Comparison of ENCODE assay signal across 9 cellular contexts in genomic region chr18:74498712-74499629, GRCh38. TPM values are rescaled to one million over a fixed set of nuclear protein-coding genes. Genes with fewer than 3 reads are reported as not detected.
DNase-seq lines count a peak whose midpoint lies in the region; ATAC-seq lines count a peak whose summit lies in the region.
"Had no signal": no experiment of that assay in that cellular context is flagged by ENCODE, and none has a peak within 500 bp of the region (broad histone marks: within the 10 kb centered on the region; RNA-seq: fewer than 3 reads in every experiment).

No MANE protein-coding gene starts in this region.

- peak overlapping the region; percentile 86 to 97 (median 94) for H3K4me3 Mint-ChIP-seq in CD4-positive, alpha-beta memory T cell
- peak overlapping the region; percentile 81 for H3K4me3 Mint-ChIP-seq in dendritic cell treated with granulocyte-macrophage colony-stimulating factor and Interleukin-4, amounts not matched to agents 40 ng/mL and 50 ng/mL, for 4 days

- H3K27ac ChIP-seq in CD4-positive, alpha-beta memory T cell (ENCODE audit: low read depth, low read length): peak overlapping the region; percentile 72
- peak overlapping the region; percentile 26; the same call in 1 of the 2 replicates for H3K27ac ChIP-seq in HUES64 (ENCODE audit: low read depth, low read length)

- H3K4me1 Mint-ChIP-seq in CD4-positive, alpha-beta memory T cell: peaks cover 35 to 79% (median 49%) of the 10 kb centered on the region in 4 donors
- H3K4me1 Mint-ChIP-seq in dendritic cell treated with granulocyte-macrophage colony-stimulating factor and Interleukin-4, amounts not matched to agents 40 ng/mL and 50 ng/mL, for 4 days (ENCODE audit: low read depth): peaks cover 55% of the 10 kb centered on the region

- intact Hi-C loops in CD4-positive, alpha-beta memory T cell (cut with micrococcal nuclease): loop anchor here (1.0 to 5.0 kb wide), 6 partner anchors 98 to 572 kb away; partner anchors contain the start of gene ZNF407
- intact Hi-C loops in dendritic cell treated with granulocyte-macrophage colony-stimulating factor and Interleukin-4, amounts not matched to agents 40 ng/mL and 50 ng/mL, for 4 days (cut with micrococcal nuclease): loop anchor here (10.0 kb wide), 1 partner anchor 56 kb away; no protein-coding TSS in a partner anchor

- ATAC-seq in GM21360 (IDR thresholded peaks at IDR 0.05; ENCODE audit: unreplicated experiment): peak; percentile 18
- ATAC-seq: HCT116 had no signal

- CTCF ChIA-PET in CD4-positive, alpha-beta memory T cell (lab: Charles Lee; ENCODE audit: partially characterized antibody): interaction anchor here (1.2 to 12.7 kb wide), 3 partner anchors 53 to 147 kb away, joined by 5 to 422 read pairs (median 11); no protein-coding TSS in a partner anchor

- peaks cover 44% of the 10 kb centered on the region for H3K4me1 ChIP-seq in CD4-positive, alpha-beta memory T cell (ENCODE audit: insufficient read depth, low read length)
- peaks cover 25% of the 10 kb centered on the region for H3K4me1 ChIP-seq in HUES64 (ENCODE audit: insufficient read depth, low read length)

- H3K27ac Mint-ChIP-seq in CD4-positive, alpha-beta memory T cell: peak overlapping the region; percentile 90 to 99 (median 99)
- peak overlapping the region; percentile 94 for H3K27ac Mint-ChIP-seq in dendritic cell treated with granulocyte-macrophage colony-stimulating factor and Interleukin-4, amounts not matched to agents 40 ng/mL and 50 ng/mL, for 4 days

- peak; percentile 76 to 89 (median 79) for DNase-seq in CD4-positive, alpha-beta memory T cell
- DNase-seq in activated CD4-positive, CD25-positive, alpha-beta regulatory T cell treated with anti-CD3 and anti-CD28 coated beads, Interleukin-2, amount 50 U/mL, for 72 hours: peak; percentile 73
- DNase-seq in myocyte (ENCODE audit: low read depth) (peak; percentile 26), retina (no peak)
- peak; percentile 50 to 93 (median 72) for DNase-seq in stimulated activated naive CD4-positive, alpha-beta T cell (lab: John Stamatoyannopoulos, UW)

- H3K4me3 ChIP-seq in CD4-positive, alpha-beta memory T cell (ENCODE audit: low read length in 2 of 2): peak overlapping the region; percentile 32 to 74
- no peak overlapping the region for H3K4me3 ChIP-seq in HUES64 (ENCODE audit: low read length)

- H3K9me3 ChIP-seq in CD4-positive, alpha-beta memory T cell (ENCODE audit: control insufficient read depth in 1 of 2, low read length in 2 of 2): no peaks in the 10 kb centered on the region
- no peaks in the 10 kb centered on the region for H3K9me3 ChIP-seq in HUES64 (ENCODE audit: insufficient read depth, low read depth, low read length)

- no peaks in the 10 kb centered on the region for H3K27me3 ChIP-seq in CD4-positive, alpha-beta memory T cell (ENCODE audit: insufficient read depth, low read length)
- no peaks in the 10 kb centered on the region for H3K27me3 ChIP-seq in HUES64 (ENCODE audit: insufficient read depth, low read length)

- H3K36me3 Mint-ChIP-seq in CD4-positive, alpha-beta memory T cell: peaks cover 32 to 42% of the 10 kb centered on the region in 2 donors
- H3K36me3 Mint-ChIP-seq in dendritic cell treated with granulocyte-macrophage colony-stimulating factor and Interleukin-4, amounts not matched to agents 40 ng/mL and 50 ng/mL, for 4 days (ENCODE audit: low read depth): peaks cover 52% of the 10 kb centered on the region

- no peaks in the 10 kb centered on the region for H3K27me3 Mint-ChIP-seq in CD4-positive, alpha-beta memory T cell
- H3K27me3 Mint-ChIP-seq in dendritic cell treated with granulocyte-macrophage colony-stimulating factor and Interleukin-4, amounts not matched to agents 40 ng/mL and 50 ng/mL, for 4 days: no peaks in the 10 kb centered on the region

- peaks cover 25% of the 10 kb centered on the region for H3K36me3 ChIP-seq in CD4-positive, alpha-beta memory T cell (ENCODE audit: insufficient read depth, low read length)
- peaks cover 47% of the 10 kb centered on the region for H3K36me3 ChIP-seq in HUES64 (ENCODE audit: insufficient read depth, low read length)

- H3K9me3 Mint-ChIP-seq in CD4-positive, alpha-beta memory T cell: peaks cover 0 to 2% (median 0%) of the 10 kb centered on the region in 8 donors
- no peaks in the 10 kb centered on the region for H3K9me3 Mint-ChIP-seq in dendritic cell treated with granulocyte-macrophage colony-stimulating factor and Interleukin-4, amounts not matched to agents 40 ng/mL and 50 ng/mL, for 4 days

- POLR2A ChIA-PET in CD4-positive, alpha-beta memory T cell (lab: Charles Lee; ENCODE audit: partially characterized antibody): interaction anchor here (1.1 to 3.1 kb wide), 5 partner anchors 99 to 712 kb away, joined by 5 to 21 read pairs (median 6); partner anchors contain the start of genes TSHZ1 and ZNF407

- WGBS in HUES64: 88% methylated on average over 14 of the region's 14 CpGs

- H3K9ac ChIP-seq in HUES64 (ENCODE audit: low read depth, low read length): no peak overlapping the region

RNA-seq across cellular contexts. Expression of gene CNDP2, which starts 2.8 kb away (rescaled TPM):
- 100 to 1,000 TPM; 145 to 153 TPM for total RNA-seq in CD4-positive, alpha-beta memory T cell
- 100 to 1,000 TPM; 123 to 138 TPM for polyA plus RNA-seq in CD4-positive, alpha-beta memory T cell
- 145 TPM for polyA plus RNA-seq in HUES64 (2013, experiment 1 of 2)
- polyA plus RNA-seq in HUES64 (2013, experiment 2 of 2): 135 TPM
- total RNA-seq in myocyte: 58.0 and 66.5 TPM in 2 replicates
- polyA plus RNA-seq in myocyte (2012): 64.7 TPM

RNA-seq across cellular contexts. Expression of gene CNDP1, which starts 35.3 kb away (rescaled TPM):
- not detected for total RNA-seq in CD4-positive, alpha-beta memory T cell
- polyA plus RNA-seq in CD4-positive, alpha-beta memory T cell: not detected
- not detected for polyA plus RNA-seq in HUES64 (2013, experiment 1 of 2)
- not detected for polyA plus RNA-seq in HUES64 (2013, experiment 2 of 2)
- not detected in 2 replicates for total RNA-seq in myocyte
- not detected for polyA plus RNA-seq in myocyte (2012)

RNA-seq across cellular contexts. Expression of gene DIPK1C, which starts 41.9 kb away (rescaled TPM):
- not detected for total RNA-seq in CD4-positive, alpha-beta memory T cell
- polyA plus RNA-seq in CD4-positive, alpha-beta memory T cell: not detected
- polyA plus RNA-seq in HUES64 (2013, experiment 1 of 2): 0.05 TPM
- polyA plus RNA-seq in HUES64 (2013, experiment 2 of 2): not detected
- not detected in 2 replicates for total RNA-seq in myocyte
- not detected for polyA plus RNA-seq in myocyte (2012)
